ENCODE assay signal across 1 cellular context in the genomic region with DNA sequence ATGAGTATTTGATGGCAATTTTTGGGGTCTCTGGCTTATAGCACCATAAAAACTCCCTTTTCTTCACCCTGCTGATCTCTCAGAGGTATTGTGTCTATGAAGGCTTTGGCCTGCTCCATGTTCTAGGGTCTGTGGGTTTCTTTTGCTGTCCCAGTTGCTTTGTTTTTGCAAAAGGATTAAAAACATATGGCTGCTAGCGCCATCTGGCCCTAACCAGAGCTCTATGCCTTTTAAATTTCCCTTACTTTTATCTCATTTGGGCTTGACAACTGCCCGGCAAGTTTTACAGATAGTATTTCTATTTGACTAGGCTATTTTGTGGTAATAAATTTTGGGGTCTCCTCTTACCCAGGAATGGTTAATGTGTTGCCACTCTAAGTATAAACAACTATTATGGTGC.
TF ChIP-seq lines count a peak whose summit lies in the region.

No MANE protein-coding gene starts in this region.

TF ChIP-seq in endothelial cell of umbilical vein, 7 proteins besides CTCF, POLR2A, EP300 and RAD21 (continued from another document):
- no peak for TF ChIP-seq POLR2AphosphoS5 (IDR thresholded peaks at IDR 0.05; ENCODE audit: insufficient read depth, low read depth, low read length)
- TF ChIP-seq FOS (IDR thresholded peaks at IDR 0.05; ENCODE audit: borderline replicate concordance, insufficient read depth, low read length): no peak
- TF ChIP-seq, protein P1, sequence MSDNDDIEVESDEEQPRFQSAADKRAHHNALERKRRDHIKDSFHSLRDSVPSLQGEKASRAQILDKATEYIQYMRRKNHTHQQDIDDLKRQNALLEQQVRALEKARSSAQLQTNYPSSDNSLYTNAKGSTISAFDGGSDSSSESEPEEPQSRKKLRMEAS (IDR thresholded peaks at IDR 0.05; ENCODE audit: insufficient read depth, insufficient read length): no peak
- no peak for TF ChIP-seq MYC (IDR thresholded peaks at IDR 0.05; ENCODE audit: low read depth, low read length)
- TF ChIP-seq EZH2 (IDR thresholded peaks at IDR 0.05; ENCODE audit: borderline replicate concordance, low read depth, low read length, severe bottlenecking): no peak
- no peak for TF ChIP-seq JUN (IDR thresholded peaks at IDR 0.05; ENCODE audit: borderline replicate concordance, insufficient read depth, insufficient read length, low read depth)
TF ChIP-seq in endothelial cell of umbilical vein: peak in this region for 0.
